20 cellular contexts compared by ENCODE assay signal in genomic region chr7:5324961-5325360, GRCh38.
"Had no signal": no experiment of that assay in that cellular context is flagged by ENCODE, and none has a peak within 500 bp of the region (broad histone marks: within the 10 kb centered on the region; RNA-seq: fewer than 3 reads in every experiment).

No MANE protein-coding gene starts in this region.

- H3K4me3 Mint-ChIP-seq: naive thymus-derived CD4-positive, alpha-beta T cell; nephron; neural progenitor cell; stimulated activated effector memory CD8-positive, alpha-beta T cell treated with anti-CD3 and anti-CD28 coated beads, Interleukin-12 subunit alpha, Interleukin-12 subunit beta, amount 100 ng/mL, for 72 hours had no signal

- H3K27me3 ChIP-seq: left lung, neural progenitor cell, pancreas, sigmoid colon, tibial nerve, upper lobe of left lung had no signal

- H3K4me1 ChIP-seq: left lung, neural progenitor cell, pancreas, tibial nerve had no signal

- H3K27ac ChIP-seq: left lung, neural progenitor cell, pancreas, thoracic aorta, tibial nerve, upper lobe of left lung had no signal

- H3K27ac Mint-ChIP-seq: naive thymus-derived CD4-positive, alpha-beta T cell; nephron; neural progenitor cell; stimulated activated effector memory CD8-positive, alpha-beta T cell treated with anti-CD3 and anti-CD28 coated beads, Interleukin-12 subunit alpha, Interleukin-12 subunit beta, amount 100 ng/mL, for 72 hours had no signal

- H3K9me3 ChIP-seq: left lung, pancreas, sigmoid colon, thoracic aorta, tibial nerve, upper lobe of left lung had no signal

- H3K4me2 ChIP-seq: neural progenitor cell had no signal

- H3K4me1 Mint-ChIP-seq: nephron; neural progenitor cell; stimulated activated effector memory CD8-positive, alpha-beta T cell treated with anti-CD3 and anti-CD28 coated beads, Interleukin-12 subunit alpha, Interleukin-12 subunit beta, amount 100 ng/mL, for 72 hours had no signal

- H3K4me3 ChIP-seq: left lung, neural progenitor cell, pancreas, sigmoid colon, thoracic aorta, tibial nerve, upper lobe of left lung had no signal

- H3K9me3 Mint-ChIP-seq: stimulated activated effector memory CD8-positive, alpha-beta T cell treated with anti-CD3 and anti-CD28 coated beads, Interleukin-12 subunit alpha, Interleukin-12 subunit beta, amount 100 ng/mL, for 72 hours had no signal

- H3K27me3 Mint-ChIP-seq: naive thymus-derived CD4-positive, alpha-beta T cell had no signal

- DNase-seq: cortex of kidney; left cardiac atrium; mesenchymal stem cell; midbrain; naive thymus-derived CD4-positive, alpha-beta T cell; nucleus accumbens; pancreas; retina; sigmoid colon; stimulated activated CD4-positive, alpha-beta T cell treated with anti-CD3 and anti-CD28 coated beads, Interleukin-2, amount 100 ng/mL, for 24 hours; stimulated activated CD4-positive, alpha-beta T cell treated with anti-CD3 and anti-CD28 coated beads, Interleukin-4, amount 100 ng/mL, for 24 hours; stimulated activated naive CD8-positive, alpha-beta T cell treated with anti-CD3 and anti-CD28 coated beads, Interleukin-15, Interleukin-2, amounts not matched to agents 100 U/mL and 50 U/mL, for 24 hours; substantia nigra had no signal

- H2AFZ ChIP-seq: neural progenitor cell had no signal

- ATAC-seq: left cardiac atrium; left lung; naive thymus-derived CD4-positive, alpha-beta T cell; pancreas; stimulated activated effector memory CD8-positive, alpha-beta T cell treated with anti-CD3 and anti-CD28 coated beads, Interleukin-12 subunit alpha, Interleukin-12 subunit beta, amount 100 ng/mL, for 72 hours; stimulated activated naive CD8-positive, alpha-beta T cell treated with anti-CD3 and anti-CD28 coated beads, Interleukin-15, Interleukin-2, amounts not matched to agents 100 U/mL and 50 U/mL, for 24 hours had no signal

- H3K9ac ChIP-seq: neural progenitor cell had no signal

- H3K36me3 ChIP-seq: neural progenitor cell had no signal
